In genomic region chr14:105089746-105090492, GRCh38 we compare ENCODE assay signal across 1 cellular context.
TF ChIP-seq lines count a peak whose summit lies in the region.

No MANE protein-coding gene starts in this region.

TF ChIP-seq in HCT116, 20 proteins besides CTCF, POLR2A, EP300 and RAD21 (continued from another document):
- TF ChIP-seq EZH2phosphoT487 (IDR thresholded peaks at IDR 0.05; ENCODE audit: borderline replicate concordance) (no peak), YY1 (IDR thresholded peaks at IDR 0.05; ENCODE audit: extremely low read depth, insufficient replicate concordance, low read depth, low read length) (no peak), TCF7L2 (IDR thresholded peaks at IDR 0.05; ENCODE audit: borderline replicate concordance, extremely low read depth, insufficient read depth, insufficient read length) (no peak), EGR1 (IDR thresholded peaks at IDR 0.05; ENCODE audit: low read depth) (no peak), ELF1 (IDR thresholded peaks at IDR 0.05; ENCODE audit: borderline replicate concordance, low read depth) (no peak), FOSL1 (IDR thresholded peaks at IDR 0.05; ENCODE audit: low read depth) (no peak), ZNF274 (IDR thresholded peaks at IDR 0.05; ENCODE audit: low read depth, low read length) (no peak), CEBPB (IDR thresholded peaks at IDR 0.05; ENCODE audit: low read depth) (no peak), SP1 (IDR thresholded peaks at IDR 0.05; ENCODE audit: low read depth) (no peak)
